In genomic region chr7:12211054-12212050, GRCh38 we compare ENCODE assay signal across 1 cellular context.
TF ChIP-seq lines count a peak whose summit lies in the region.

Gene TMEM106B, plus strand, starts transcription at chr7:12211294. Its CDS starts 3,517 bp downstream, at chr7:12214811.

TF ChIP-seq in HEK293, 187 proteins besides CTCF, POLR2A, EP300 and RAD21 (continued from another document and continues in another):
- TF ChIP-seq ZNF341 (tag by site-specific recombination; IDR thresholded peaks at IDR 0.05; ENCODE audit: low read depth) (peak; percentile 73), ZNF518A (tag by site-specific recombination; conservative IDR thresholded peaks at IDR 0.05; ENCODE audit: low read depth) (no peak), SP7 (tag by site-specific recombination; IDR thresholded peaks at IDR 0.05) (no peak), ZNF561 (tag by site-specific recombination; IDR thresholded peaks at IDR 0.05; ENCODE audit: borderline replicate concordance) (peak; percentile 64), ZSCAN16 (tag by site-specific recombination; IDR thresholded peaks at IDR 0.05) (peak; percentile 31; the same call in 1 of the 2 replicates), ZSCAN23 (tag by site-specific recombination; IDR thresholded peaks at IDR 0.05) (no peak), PBX3 (CRISPR knock-in tag; IDR thresholded peaks at IDR 0.05) (0 out of 2 replicates have a peak, but pooled peaks have one; percentile 67), ZBTB20 (tag by site-specific recombination; IDR thresholded peaks at IDR 0.05) (peak; percentile 98), ZNF76 (tag by site-specific recombination; IDR thresholded peaks at IDR 0.05; ENCODE audit: borderline replicate concordance, low read depth) (0 out of 2 replicates have a peak, but pooled peaks have one; percentile 28), ZBTB17 (tag by site-specific recombination; IDR thresholded peaks at IDR 0.05) (peak; percentile 86), ZSCAN5A (tag by site-specific recombination; IDR thresholded peaks at IDR 0.05) (peak; percentile 76), ZNF600 (tag by site-specific recombination; IDR thresholded peaks at IDR 0.05) (peak; percentile 73), ZNF2 (tag by site-specific recombination; IDR thresholded peaks at IDR 0.05) (peak; percentile 40; the same call in 1 of the 2 replicates), HOXC10 (CRISPR knock-in tag; IDR thresholded peaks at IDR 0.05) (no peak), YY1 (tag by site-specific recombination; IDR thresholded peaks at IDR 0.05) (peak; percentile 52), GLIS2 (tag by site-specific recombination; IDR thresholded peaks at IDR 0.05) (peak; percentile 83), ZNF654 (tag by site-specific recombination; IDR thresholded peaks at IDR 0.05; ENCODE audit: low read depth) (no peak), TCF7L2 (IDR thresholded peaks at IDR 0.05; ENCODE audit: borderline replicate concordance, low read depth, low read length) (0 out of 2 replicates have a peak, but pooled peaks have one; percentile 41), ZNF777 (tag by site-specific recombination; IDR thresholded peaks at IDR 0.05; ENCODE audit: borderline replicate concordance) (0 out of 2 replicates have a peak, but pooled peaks have one; percentile 16), ZNF175 (tag by site-specific recombination; IDR thresholded peaks at IDR 0.05) (no peak), KLF9 (tag by site-specific recombination; IDR thresholded peaks at IDR 0.05; ENCODE audit: low read depth) (no peak), ZNF624 (tag by site-specific recombination; IDR thresholded peaks at IDR 0.05) (no peak), BCL11B (tag by site-specific recombination; IDR thresholded peaks at IDR 0.05; ENCODE audit: low read depth) (no peak), ZNF132 (tag by site-specific recombination; IDR thresholded peaks at IDR 0.05; ENCODE audit: borderline replicate concordance) (no peak), INSM2 (tag by site-specific recombination; IDR thresholded peaks at IDR 0.05) (0 out of 2 replicates have a peak, but pooled peaks have one; percentile 31), GFI1B (tag by site-specific recombination; IDR thresholded peaks at IDR 0.05) (no peak), GLI2 (tag by site-specific recombination; IDR thresholded peaks at IDR 0.05; ENCODE audit: borderline replicate concordance, low read depth) (no peak), GLIS1 (tag by site-specific recombination; IDR thresholded peaks at IDR 0.05) (peak; percentile 48; the same call in 1 of the 2 replicates), ZNF350 (tag by site-specific recombination; IDR thresholded peaks at IDR 0.05) (no peak), ZNF157 (tag by site-specific recombination; IDR thresholded peaks at IDR 0.05) (no peak), WT1 (tag by site-specific recombination; IDR thresholded peaks at IDR 0.05) (no peak), ZNF585B (tag by site-specific recombination; IDR thresholded peaks at IDR 0.05) (0 out of 2 replicates have a peak, but pooled peaks have one; percentile 8)
- TF ChIP-seq, protein P1, sequence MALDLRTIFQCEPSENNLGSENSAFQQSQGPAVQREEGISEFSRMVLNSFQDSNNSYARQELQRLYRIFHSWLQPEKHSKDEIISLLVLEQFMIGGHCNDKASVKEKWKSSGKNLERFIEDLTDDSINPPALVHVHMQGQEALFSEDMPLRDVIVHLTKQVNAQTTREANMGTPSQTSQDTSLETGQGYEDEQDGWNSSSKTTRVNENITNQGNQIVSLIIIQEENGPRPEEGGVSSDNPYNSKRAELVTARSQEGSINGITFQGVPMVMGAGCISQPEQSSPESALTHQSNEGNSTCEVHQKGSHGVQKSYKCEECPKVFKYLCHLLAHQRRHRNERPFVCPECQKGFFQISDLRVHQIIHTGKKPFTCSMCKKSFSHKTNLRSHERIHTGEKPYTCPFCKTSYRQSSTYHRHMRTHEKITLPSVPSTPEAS (tag by site-specific recombination; IDR thresholded peaks at IDR 0.05) = no peak
- TF ChIP-seq, protein P2, sequence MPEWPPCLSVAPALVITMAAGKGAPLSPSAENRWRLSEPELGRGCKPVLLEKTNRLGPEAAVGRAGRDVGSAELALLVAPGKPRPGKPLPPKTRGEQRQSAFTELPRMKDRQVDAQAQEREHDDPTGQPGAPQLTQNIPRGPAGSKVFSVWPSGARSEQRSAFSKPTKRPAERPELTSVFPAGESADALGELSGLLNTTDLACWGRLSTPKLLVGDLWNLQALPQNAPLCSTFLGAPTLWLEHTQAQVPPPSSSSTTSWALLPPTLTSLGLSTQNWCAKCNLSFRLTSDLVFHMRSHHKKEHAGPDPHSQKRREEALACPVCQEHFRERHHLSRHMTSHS (tag by site-specific recombination; IDR thresholded peaks at IDR 0.05) = no peak
- TF ChIP-seq, protein P3, sequence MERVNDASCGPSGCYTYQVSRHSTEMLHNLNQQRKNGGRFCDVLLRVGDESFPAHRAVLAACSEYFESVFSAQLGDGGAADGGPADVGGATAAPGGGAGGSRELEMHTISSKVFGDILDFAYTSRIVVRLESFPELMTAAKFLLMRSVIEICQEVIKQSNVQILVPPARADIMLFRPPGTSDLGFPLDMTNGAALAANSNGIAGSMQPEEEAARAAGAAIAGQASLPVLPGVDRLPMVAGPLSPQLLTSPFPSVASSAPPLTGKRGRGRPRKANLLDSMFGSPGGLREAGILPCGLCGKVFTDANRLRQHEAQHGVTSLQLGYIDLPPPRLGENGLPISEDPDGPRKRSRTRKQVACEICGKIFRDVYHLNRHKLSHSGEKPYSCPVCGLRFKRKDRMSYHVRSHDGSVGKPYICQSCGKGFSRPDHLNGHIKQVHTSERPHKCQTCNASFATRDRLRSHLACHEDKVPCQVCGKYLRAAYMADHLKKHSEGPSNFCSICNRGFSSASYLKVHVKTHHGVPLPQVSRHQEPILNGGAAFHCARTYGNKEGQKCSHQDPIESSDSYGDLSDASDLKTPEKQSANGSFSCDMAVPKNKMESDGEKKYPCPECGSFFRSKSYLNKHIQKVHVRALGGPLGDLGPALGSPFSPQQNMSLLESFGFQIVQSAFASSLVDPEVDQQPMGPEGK (tag by site-specific recombination; IDR thresholded peaks at IDR 0.05) = peak; percentile 71
- TF ChIP-seq, protein P4, sequence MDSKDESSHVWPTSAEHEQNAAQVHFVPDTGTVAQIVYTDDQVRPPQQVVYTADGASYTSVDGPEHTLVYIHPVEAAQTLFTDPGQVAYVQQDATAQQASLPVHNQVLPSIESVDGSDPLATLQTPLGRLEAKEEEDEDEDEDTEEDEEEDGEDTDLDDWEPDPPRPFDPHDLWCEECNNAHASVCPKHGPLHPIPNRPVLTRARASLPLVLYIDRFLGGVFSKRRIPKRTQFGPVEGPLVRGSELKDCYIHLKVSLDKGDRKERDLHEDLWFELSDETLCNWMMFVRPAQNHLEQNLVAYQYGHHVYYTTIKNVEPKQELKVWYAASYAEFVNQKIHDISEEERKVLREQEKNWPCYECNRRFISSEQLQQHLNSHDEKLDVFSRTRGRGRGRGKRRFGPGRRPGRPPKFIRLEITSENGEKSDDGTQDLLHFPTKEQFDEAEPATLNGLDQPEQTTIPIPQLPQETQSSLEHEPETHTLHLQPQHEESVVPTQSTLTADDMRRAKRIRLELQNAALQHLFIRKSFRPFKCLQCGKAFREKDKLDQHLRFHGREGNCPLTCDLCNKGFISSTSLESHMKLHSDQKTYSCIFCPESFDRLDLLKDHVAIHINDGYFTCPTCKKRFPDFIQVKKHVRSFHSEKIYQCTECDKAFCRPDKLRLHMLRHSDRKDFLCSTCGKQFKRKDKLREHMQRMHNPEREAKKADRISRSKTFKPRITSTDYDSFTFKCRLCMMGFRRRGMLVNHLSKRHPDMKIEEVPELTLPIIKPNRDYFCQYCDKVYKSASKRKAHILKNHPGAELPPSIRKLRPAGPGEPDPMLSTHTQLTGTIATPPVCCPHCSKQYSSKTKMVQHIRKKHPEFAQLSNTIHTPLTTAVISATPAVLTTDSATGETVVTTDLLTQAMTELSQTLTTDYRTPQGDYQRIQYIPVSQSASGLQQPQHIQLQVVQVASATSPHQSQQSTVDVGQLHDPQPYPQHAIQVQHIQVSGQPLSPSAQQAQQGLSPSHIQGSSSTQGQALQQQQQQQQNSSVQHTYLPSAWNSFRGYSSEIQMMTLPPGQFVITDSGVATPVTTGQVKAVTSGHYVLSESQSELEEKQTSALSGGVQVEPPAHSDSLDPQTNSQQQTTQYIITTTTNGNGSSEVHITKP (tag by site-specific recombination; IDR thresholded peaks at IDR 0.05) = peak; percentile 55
- TF ChIP-seq, protein P5, sequence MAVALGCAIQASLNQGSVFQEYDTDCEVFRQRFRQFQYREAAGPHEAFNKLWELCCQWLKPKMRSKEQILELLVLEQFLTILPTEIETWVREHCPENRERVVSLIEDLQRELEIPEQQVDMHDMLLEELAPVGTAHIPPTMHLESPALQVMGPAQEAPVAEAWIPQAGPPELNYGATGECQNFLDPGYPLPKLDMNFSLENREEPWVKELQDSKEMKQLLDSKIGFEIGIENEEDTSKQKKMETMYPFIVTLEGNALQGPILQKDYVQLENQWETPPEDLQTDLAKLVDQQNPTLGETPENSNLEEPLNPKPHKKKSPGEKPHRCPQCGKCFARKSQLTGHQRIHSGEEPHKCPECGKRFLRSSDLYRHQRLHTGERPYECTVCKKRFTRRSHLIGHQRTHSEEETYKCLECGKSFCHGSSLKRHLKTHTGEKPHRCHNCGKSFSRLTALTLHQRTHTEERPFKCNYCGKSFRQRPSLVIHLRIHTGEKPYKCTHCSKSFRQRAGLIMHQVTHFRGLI (tag by site-specific recombination; IDR thresholded peaks at IDR 0.05) = peak; percentile 71
- TF ChIP-seq, protein P6, sequence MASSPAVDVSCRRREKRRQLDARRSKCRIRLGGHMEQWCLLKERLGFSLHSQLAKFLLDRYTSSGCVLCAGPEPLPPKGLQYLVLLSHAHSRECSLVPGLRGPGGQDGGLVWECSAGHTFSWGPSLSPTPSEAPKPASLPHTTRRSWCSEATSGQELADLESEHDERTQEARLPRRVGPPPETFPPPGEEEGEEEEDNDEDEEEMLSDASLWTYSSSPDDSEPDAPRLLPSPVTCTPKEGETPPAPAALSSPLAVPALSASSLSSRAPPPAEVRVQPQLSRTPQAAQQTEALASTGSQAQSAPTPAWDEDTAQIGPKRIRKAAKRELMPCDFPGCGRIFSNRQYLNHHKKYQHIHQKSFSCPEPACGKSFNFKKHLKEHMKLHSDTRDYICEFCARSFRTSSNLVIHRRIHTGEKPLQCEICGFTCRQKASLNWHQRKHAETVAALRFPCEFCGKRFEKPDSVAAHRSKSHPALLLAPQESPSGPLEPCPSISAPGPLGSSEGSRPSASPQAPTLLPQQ (tag by site-specific recombination; IDR thresholded peaks at IDR 0.05) = peak; percentile 64
